Comparison of ENCODE assay signal across 1 cellular context in the genomic region with DNA sequence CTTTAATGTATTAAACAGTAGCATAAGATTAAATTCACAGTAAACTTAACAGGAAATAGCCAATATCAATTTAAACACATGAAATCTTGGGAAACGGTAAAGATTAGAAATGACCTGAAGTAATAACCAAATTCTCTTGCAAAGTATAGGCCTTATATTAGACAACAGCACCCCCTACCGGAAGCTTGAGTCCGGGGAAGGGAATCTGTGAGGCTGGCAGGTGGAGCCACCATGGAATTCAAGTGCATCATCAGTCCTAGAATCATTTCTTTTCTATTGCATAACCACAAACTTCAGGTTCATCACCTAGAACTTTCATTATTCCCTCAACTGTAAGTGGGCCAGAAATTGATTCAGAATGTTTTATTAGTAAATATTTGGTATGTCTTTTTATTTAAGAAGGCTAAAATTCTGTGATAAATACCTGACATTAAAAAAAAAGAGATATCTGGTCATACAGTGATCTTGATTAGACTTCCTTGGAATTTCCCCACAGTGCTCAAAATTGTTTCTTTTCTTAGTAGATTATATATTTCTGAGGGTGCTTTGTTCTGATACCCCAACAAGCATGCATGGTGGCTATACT.
TF ChIP-seq lines count a peak whose summit lies in the region.

No MANE protein-coding gene starts in this region.

TF ChIP-seq in endothelial cell of umbilical vein, 7 proteins besides CTCF, POLR2A, EP300 and RAD21 (continued from another document):
- TF ChIP-seq EZH2 (IDR thresholded peaks at IDR 0.05; ENCODE audit: borderline replicate concordance, low read depth, low read length, severe bottlenecking) (no peak), JUN (IDR thresholded peaks at IDR 0.05; ENCODE audit: borderline replicate concordance, insufficient read depth, insufficient read length, low read depth) (no peak), MAX (IDR thresholded peaks at IDR 0.05; ENCODE audit: insufficient read depth, insufficient read length) (no peak), FOS (IDR thresholded peaks at IDR 0.05; ENCODE audit: borderline replicate concordance, insufficient read depth, low read length) (no peak), MYC (IDR thresholded peaks at IDR 0.05; ENCODE audit: low read depth, low read length) (no peak)
